23 cellular contexts compared by ENCODE assay signal in genomic region chr15:73034213-73034612, GRCh38.
"Had no signal": no experiment of that assay in that cellular context is flagged by ENCODE, and none has a peak within 500 bp of the region (broad histone marks: within the 10 kb centered on the region; RNA-seq: fewer than 3 reads in every experiment).

No MANE protein-coding gene starts in this region.

- H3K4me3 ChIP-seq: dorsolateral prefrontal cortex, esophagus muscularis mucosa, gastrocnemius medialis, psoas muscle, right atrium auricular region, spleen, upper lobe of left lung had no signal

- H3K36me3 ChIP-seq: esophagus muscularis mucosa, gastrocnemius medialis, right atrium auricular region, spleen, upper lobe of left lung had no signal

- H3K9me3 ChIP-seq: esophagus muscularis mucosa, gastrocnemius medialis, psoas muscle, right atrium auricular region, spleen, upper lobe of left lung had no signal

- H3K9me3 Mint-ChIP-seq: activated naive CD8-positive, alpha-beta T cell treated with anti-CD3 and anti-CD28 coated beads, Interleukin-2, amount 50 U/mL, for 24 hours; activated T-helper 1 cell treated with anti-CD3 and anti-CD28 coated beads, Interleukin-12 subunit alpha, Interleukin-12 subunit beta, Interleukin-2, Interleukin-4 antibody, amounts not matched to agents 30 ng/mL and 10 ng/mL and 1 ng/mL, durations not matched to agents 14 hours and 24 hours and 36 hours; effector memory CD8-positive, alpha-beta T cell; natural killer cell had no signal

- H3K4me3 Mint-ChIP-seq: activated CD8-positive, alpha-beta T cell treated with anti-CD3 and anti-CD28 coated beads, Interleukin-2, amount 10 ng/mL, durations not matched to agents 7 days and 5 days; activated naive CD8-positive, alpha-beta T cell treated with anti-CD3 and anti-CD28 coated beads, Interleukin-2, amount 50 U/mL, for 24 hours; activated T-helper 1 cell treated with anti-CD3 and anti-CD28 coated beads, Interleukin-12 subunit alpha, Interleukin-12 subunit beta, Interleukin-2, Interleukin-4 antibody, amounts not matched to agents 30 ng/mL and 10 ng/mL and 1 ng/mL, durations not matched to agents 14 hours and 24 hours and 36 hours; effector memory CD8-positive, alpha-beta T cell; natural killer cell had no signal

- H3K27me3 ChIP-seq: gastrocnemius medialis, right atrium auricular region, upper lobe of left lung had no signal

- H3K4me1 Mint-ChIP-seq: activated naive CD8-positive, alpha-beta T cell treated with anti-CD3 and anti-CD28 coated beads, Interleukin-2, amount 50 U/mL, for 24 hours had no signal

- H3K27ac ChIP-seq: dorsolateral prefrontal cortex, esophagus muscularis mucosa, gastrocnemius medialis, psoas muscle, right atrium auricular region, spleen, upper lobe of left lung had no signal

- H3K27ac Mint-ChIP-seq: activated CD8-positive, alpha-beta T cell treated with anti-CD3 and anti-CD28 coated beads, Interleukin-2, amount 10 ng/mL, durations not matched to agents 7 days and 5 days; activated naive CD8-positive, alpha-beta T cell treated with anti-CD3 and anti-CD28 coated beads, Interleukin-2, amount 50 U/mL, for 24 hours; activated T-helper 1 cell treated with anti-CD3 and anti-CD28 coated beads, Interleukin-12 subunit alpha, Interleukin-12 subunit beta, Interleukin-2, Interleukin-4 antibody, amounts not matched to agents 30 ng/mL and 10 ng/mL and 1 ng/mL, durations not matched to agents 14 hours and 24 hours and 36 hours; effector memory CD8-positive, alpha-beta T cell; natural killer cell had no signal

- DNase-seq: activated CD4-positive, alpha-beta T cell treated with anti-CD3 and anti-CD28 coated beads for 1 hour; activated CD4-positive, alpha-beta T cell treated with anti-CD3 and anti-CD28 coated beads, Interleukin-2, amount 50 U/mL, for 1 hour; activated CD8-positive, alpha-beta T cell treated with anti-CD3 and anti-CD28 coated beads, Interleukin-2, amount 10 ng/mL, durations not matched to agents 7 days and 5 days; activated gamma-delta T cell; activated naive CD4-positive, alpha-beta T cell treated with anti-CD3 and anti-CD28 coated beads, Interleukin-2, amount 50 U/mL, for 16 hours; activated naive CD8-positive, alpha-beta T cell treated with anti-CD3 and anti-CD28 coated beads, Interleukin-2, amount 50 U/mL, for 24 hours; effector memory CD8-positive, alpha-beta T cell; gastrocnemius medialis; head of caudate nucleus; hypothalamus; islet precursor cell; left cardiac atrium; midbrain; natural killer cell; psoas muscle; spleen; stimulated activated CD4-positive, alpha-beta T cell treated with anti-CD3 and anti-CD28 coated beads, Interleukin-4, amount 100 ng/mL, for 1 hour; stimulated activated naive CD4-positive, alpha-beta T cell; upper lobe of left lung had no signal

- ATAC-seq: activated CD8-positive, alpha-beta T cell treated with anti-CD3 and anti-CD28 coated beads, Interleukin-2, amount 10 ng/mL, durations not matched to agents 7 days and 5 days; activated naive CD8-positive, alpha-beta T cell treated with anti-CD3 and anti-CD28 coated beads, Interleukin-2, amount 50 U/mL, for 24 hours; effector memory CD8-positive, alpha-beta T cell; gastrocnemius medialis; left cardiac atrium; natural killer cell; psoas muscle had no signal

- H3K4me1 ChIP-seq: esophagus muscularis mucosa, gastrocnemius medialis, psoas muscle, right atrium auricular region, spleen had no signal

- H3K36me3 Mint-ChIP-seq: natural killer cell had no signal
